ENCODE assay signal across 21 cellular contexts in genomic region chr7:158280467-158281154, GRCh38.
"Had no signal": no experiment of that assay in that cellular context is flagged by ENCODE, and none has a peak within 500 bp of the region (broad histone marks: within the 10 kb centered on the region; RNA-seq: fewer than 3 reads in every experiment).

No MANE protein-coding gene starts in this region.

- H3K4me3 Mint-ChIP-seq: activated CD4-positive, alpha-beta memory T cell treated with anti-CD3 and anti-CD28 coated beads for 36 hours; activated CD4-positive, alpha-beta T cell treated with anti-CD3 and anti-CD28 coated beads for 36 hours; activated naive CD8-positive, alpha-beta T cell treated with anti-CD3 and anti-CD28 coated beads, Interleukin-2, amount 10 ng/mL, durations not matched to agents 7 days and 5 days; memory B cell; naive B cell; stimulated activated naive B cell treated with anti-CD40 and anti-IgM and Interleukin-4, amounts not matched to agents 10 μg/mL and 1 μg/mL and 100 μg/mL, for 72 hours; T-helper 2 cell treated with Interferon-gamma antibody and Interleukin-4, amounts not matched to agents 5 μg/mL and 100 μg/mL, for 36 hours; WTC11 had no signal

- H3K36me3 ChIP-seq: thyroid gland, vagina had no signal

- H3K4me1 Mint-ChIP-seq: activated CD4-positive, alpha-beta T cell treated with anti-CD3 and anti-CD28 coated beads for 36 hours; activated naive CD8-positive, alpha-beta T cell treated with anti-CD3 and anti-CD28 coated beads, Interleukin-2, amount 10 ng/mL, durations not matched to agents 7 days and 5 days; memory B cell; naive B cell; stimulated activated naive B cell treated with anti-CD40 and anti-IgM and Interleukin-4, amounts not matched to agents 10 μg/mL and 1 μg/mL and 100 μg/mL, for 72 hours; WTC11 had no signal

- H3K27ac Mint-ChIP-seq: activated CD4-positive, alpha-beta memory T cell treated with anti-CD3 and anti-CD28 coated beads for 36 hours; activated CD4-positive, alpha-beta T cell treated with anti-CD3 and anti-CD28 coated beads for 36 hours; activated naive CD8-positive, alpha-beta T cell treated with anti-CD3 and anti-CD28 coated beads, Interleukin-2, amount 10 ng/mL, durations not matched to agents 7 days and 5 days; memory B cell; naive B cell; stimulated activated naive B cell treated with anti-CD40 and anti-IgM and Interleukin-4, amounts not matched to agents 10 μg/mL and 1 μg/mL and 100 μg/mL, for 72 hours; T-helper 2 cell treated with Interferon-gamma antibody and Interleukin-4, amounts not matched to agents 5 μg/mL and 100 μg/mL, for 36 hours; WTC11 had no signal

- H3K27me3 Mint-ChIP-seq: activated CD4-positive, alpha-beta memory T cell treated with anti-CD3 and anti-CD28 coated beads for 36 hours; activated CD4-positive, alpha-beta T cell treated with anti-CD3 and anti-CD28 coated beads for 36 hours; activated naive CD8-positive, alpha-beta T cell treated with anti-CD3 and anti-CD28 coated beads, Interleukin-2, amount 10 ng/mL, durations not matched to agents 7 days and 5 days; memory B cell; naive B cell; stimulated activated naive B cell treated with anti-CD40 and anti-IgM and Interleukin-4, amounts not matched to agents 10 μg/mL and 1 μg/mL and 100 μg/mL, for 72 hours had no signal

- H3K27ac ChIP-seq: body of pancreas, parathyroid adenoma, thyroid gland, vagina had no signal

- DNase-seq: activated CD4-positive, alpha-beta memory T cell treated with anti-CD3 and anti-CD28 coated beads for 36 hours; activated CD4-positive, alpha-beta T cell treated with anti-CD3 and anti-CD28 coated beads for 36 hours; activated naive CD4-positive, alpha-beta T cell treated with Interleukin-2 at 50 U/mL for 16 hours; activated T-cell treated with anti-CD3 and anti-CD28 coated beads for 4 hours; caudate nucleus; erythroblast; foreskin melanocyte; hypothalamus; mucosa of descending colon; naive B cell; stimulated activated naive B cell treated with anti-CD40 and anti-IgM and Interleukin-4, amounts not matched to agents 10 μg/mL and 1 μg/mL and 100 μg/mL, for 72 hours; thyroid gland had no signal

- H3K27me3 ChIP-seq: body of pancreas, thyroid gland, vagina had no signal

- ATAC-seq: activated CD4-positive, alpha-beta T cell treated with anti-CD3 and anti-CD28 coated beads for 36 hours; body of pancreas; left ventricle myocardium superior; mucosa of descending colon; sciatic nerve; stimulated activated naive B cell treated with anti-CD40 and anti-IgM and Interleukin-4, amounts not matched to agents 10 μg/mL and 1 μg/mL and 100 μg/mL, for 72 hours; WTC11 had no signal

- H3K9me3 Mint-ChIP-seq: activated naive CD8-positive, alpha-beta T cell treated with anti-CD3 and anti-CD28 coated beads, Interleukin-2, amount 10 ng/mL, durations not matched to agents 7 days and 5 days had no signal

- H3K4me3 ChIP-seq: body of pancreas, mucosa of descending colon, thyroid gland, vagina had no signal

- H3K9me3 ChIP-seq: body of pancreas, mucosa of descending colon, thyroid gland, vagina had no signal

- H3K4me1 ChIP-seq: body of pancreas, parathyroid adenoma, thyroid gland, vagina had no signal

- H3K36me3 Mint-ChIP-seq: activated CD4-positive, alpha-beta memory T cell treated with anti-CD3 and anti-CD28 coated beads for 36 hours; activated naive CD8-positive, alpha-beta T cell treated with anti-CD3 and anti-CD28 coated beads, Interleukin-2, amount 10 ng/mL, durations not matched to agents 7 days and 5 days; memory B cell; naive B cell; stimulated activated naive B cell treated with anti-CD40 and anti-IgM and Interleukin-4, amounts not matched to agents 10 μg/mL and 1 μg/mL and 100 μg/mL, for 72 hours; WTC11 had no signal
